In the genomic region with DNA sequence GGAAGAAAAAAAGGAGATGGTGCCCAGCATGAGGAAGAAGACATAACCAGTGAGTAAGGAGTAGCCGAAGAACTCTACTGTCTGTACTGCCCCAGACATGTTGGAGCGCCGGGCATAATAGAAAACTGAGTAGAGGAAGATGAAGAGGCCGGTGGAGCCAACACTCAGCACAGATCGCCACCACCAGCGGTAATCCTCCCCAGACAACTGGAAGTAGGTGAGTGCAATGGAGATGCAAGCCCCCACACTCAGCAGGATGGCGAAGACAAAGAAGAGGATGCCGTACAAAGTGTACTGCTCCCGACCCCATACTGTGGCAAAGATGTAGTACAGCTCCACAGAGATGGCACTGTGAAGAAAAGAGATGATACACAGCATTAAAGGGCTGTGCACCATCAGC, we compare ENCODE assay signal across 11 cellular contexts. TPM values are rescaled to one million over a fixed set of nuclear protein-coding genes. Genes with fewer than 3 reads are reported as not detected.
DNase-seq lines count a peak whose midpoint lies in the region; ATAC-seq and TF ChIP-seq lines count a peak whose summit lies in the region.
"Had no signal": no experiment of that assay in that cellular context is flagged by ENCODE, and none has a peak within 500 bp of the region (broad histone marks: within the 10 kb centered on the region; RNA-seq: fewer than 3 reads in every experiment).

No MANE protein-coding gene starts in this region.

- H3K36me3 ChIP-seq in naive thymus-derived CD4-positive, alpha-beta T cell (ENCODE audit: control insufficient read depth in 2 of 3, insufficient read depth in 3 of 3, low read length in 3 of 3): peaks cover 3 to 40% (median 5%) of the 10 kb centered on the region in 3 experiments

- no peaks in the 10 kb centered on the region for H3K9me3 Mint-ChIP-seq in activated T-helper 17 cell treated with anti-CD3 and anti-CD28 coated beads, Interleukin-2, amount 50 U/mL, for 72 hours
- H3K9me3 Mint-ChIP-seq in naive thymus-derived CD4-positive, alpha-beta T cell: peaks cover 0 to 2% (median 0%) of the 10 kb centered on the region in 11 donors
- H3K9me3 Mint-ChIP-seq: activated T-helper 2 cell treated with anti-CD3 and anti-CD28 coated beads, Interferon-gamma antibody, Interleukin-2, Interleukin-4, amounts not matched to agents 10 μg/mL and 5 μg/mL and 100 μg/mL, durations not matched to agents 14 hours and 24 hours and 36 hours had no signal

- peaks cover 65% of the 10 kb centered on the region for H3K36me3 Mint-ChIP-seq in activated T-helper 17 cell treated with anti-CD3 and anti-CD28 coated beads, Interleukin-2, amount 50 U/mL, for 72 hours (ENCODE audit: low read depth)
- H3K36me3 Mint-ChIP-seq in naive thymus-derived CD4-positive, alpha-beta T cell: peaks cover 0 to 23% (median 11%) of the 10 kb centered on the region in 5 donors

- no peak overlapping the region for H3K4me3 ChIP-seq in AG04450 (ENCODE audit: low read depth, low read length)
- peak overlapping the region; percentile 89; the same call in 1 of the 2 replicates for H3K4me3 ChIP-seq in HFF-Myc (replicated peaks; ENCODE audit: low read depth, low read length)
- H3K4me3 ChIP-seq in naive thymus-derived CD4-positive, alpha-beta T cell (ENCODE audit: low read length): no peak overlapping the region

- POLR2A ChIA-PET in AG04450 (lab: Yijun Ruan, JAX): interaction anchor here (1.5 kb wide), 1 partner anchor 24 kb away, joined by 9 read pairs; the partner anchor contains the start of gene CHMP4A
- POLR2A ChIA-PET in naive thymus-derived CD4-positive, alpha-beta T cell (lab: Charles Lee): interaction anchor here (0.7 to 2.8 kb wide), 12 partner anchors 9 to 1149 kb away, joined by 3 to 21 read pairs (median 4); partner anchors contain the start of genes CHMP4A, DCAF11, MDP1 and NRL

- no peak for ATAC-seq in activated T-helper 17 cell treated with anti-CD3 and anti-CD28 coated beads, Interleukin-2, amount 50 U/mL, for 72 hours (replicated peaks)
- ATAC-seq in naive thymus-derived CD4-positive, alpha-beta T cell: no peak
- ATAC-seq in HG02642 (IDR thresholded peaks at IDR 0.05; ENCODE audit: poor library complexity, unreplicated experiment): no peak
- no peak for ATAC-seq in HG03457 (IDR thresholded peaks at IDR 0.05; ENCODE audit: unreplicated experiment)

- TF ChIP-seq CTCF in AG04450 (IDR thresholded peaks at IDR 0.05; ENCODE audit: low read depth, low read length): no peak
- no peak for TF ChIP-seq CTCF in HFF-Myc (IDR thresholded peaks at IDR 0.05; ENCODE audit: low read depth, low read length, missing control alignments)
- TF ChIP-seq CTCF in GM10266 (IDR thresholded peaks at IDR 0.05; ENCODE audit: control insufficient read depth, insufficient read depth, low read depth, missing control alignments): no peak

- H3K4me1 Mint-ChIP-seq in activated T-helper 17 cell treated with anti-CD3 and anti-CD28 coated beads, Interleukin-2, amount 50 U/mL, for 72 hours: peaks cover 32% of the 10 kb centered on the region
- peaks cover 31 to 60% (median 53%) of the 10 kb centered on the region in 7 donors for H3K4me1 Mint-ChIP-seq in naive thymus-derived CD4-positive, alpha-beta T cell

- H3K27ac ChIP-seq in AG04450 (ENCODE audit: low read depth, low read length): peak overlapping the region; percentile 47
- peak overlapping the region; percentile 83 for H3K27ac ChIP-seq in naive thymus-derived CD4-positive, alpha-beta T cell (ENCODE audit: low read depth, low read length)

- peak overlapping the region; percentile 77 for H3K27ac Mint-ChIP-seq in activated T-helper 17 cell treated with anti-CD3 and anti-CD28 coated beads, Interleukin-2, amount 50 U/mL, for 72 hours
- H3K27ac Mint-ChIP-seq in naive thymus-derived CD4-positive, alpha-beta T cell: peak overlapping the region in 8 of 9 donors; percentile 33 to 96 (median 91)

- peaks cover 17 to 23% of the 10 kb centered on the region in 2 donors for H3K4me1 ChIP-seq in naive thymus-derived CD4-positive, alpha-beta T cell (ENCODE audit: control insufficient read depth in 2 of 2, insufficient read depth in 2 of 2, low read length in 2 of 2)

- no peaks in the 10 kb centered on the region; the same call in 1 of the 2 replicates for H3K9me3 ChIP-seq in AG04450 (ENCODE audit: control insufficient read depth, insufficient read depth, low read length)
- no peaks in the 10 kb centered on the region for H3K9me3 ChIP-seq in naive thymus-derived CD4-positive, alpha-beta T cell (ENCODE audit: control insufficient read depth in 2 of 3, low read length in 3 of 3)

- peak overlapping the region; percentile 84 for H3K4me3 Mint-ChIP-seq in activated T-helper 17 cell treated with anti-CD3 and anti-CD28 coated beads, Interleukin-2, amount 50 U/mL, for 72 hours
- H3K4me3 Mint-ChIP-seq in naive thymus-derived CD4-positive, alpha-beta T cell: peak overlapping the region in 2 of 10 donors; percentile 11 to 12

- no peak for DNase-seq in AG04450 (ENCODE audit: low read depth, low spot score)
- no peak for DNase-seq in HFF-Myc (ENCODE audit: extremely low read depth, low read depth)
- DNase-seq in naive thymus-derived CD4-positive, alpha-beta T cell: no peak
- DNase-seq in GM10266 (ENCODE audit: extremely low spot score): no peak
- no peak for DNase-seq in NCI-H82 (lab: John Stamatoyannopoulos, UW)

- CTCF ChIA-PET in AG04450 (lab: Charles Lee): interaction anchor here (0.9 to 1.0 kb wide), 2 partner anchors 54 to 81 kb away, joined by 3 read pairs; no protein-coding TSS in a partner anchor
- CTCF ChIA-PET in naive thymus-derived CD4-positive, alpha-beta T cell (lab: Charles Lee): interaction anchor here (1.4 to 2.1 kb wide), 2 partner anchors 28 to 53 kb away, joined by 6 to 7 read pairs; partner anchors contain the start of genes IRF9 and TINF2

- intact Hi-C loops in naive thymus-derived CD4-positive, alpha-beta T cell (cut with micrococcal nuclease): loop anchor here in 1 of 2 donors (2.0 kb wide), 1 partner anchor 109 kb away; the partner anchor contains the start of genes DHRS1 and NOP9

- H3K27me3 ChIP-seq in AG04450 (ENCODE audit: control insufficient read depth, insufficient read depth, low read length): no peaks in the 10 kb centered on the region
- H3K27me3 ChIP-seq in naive thymus-derived CD4-positive, alpha-beta T cell (ENCODE audit: control insufficient read depth in 2 of 2, insufficient read depth in 2 of 2, low read length in 2 of 2): no peaks in the 10 kb centered on the region

- H3K27me3 Mint-ChIP-seq in activated T-helper 17 cell treated with anti-CD3 and anti-CD28 coated beads, Interleukin-2, amount 50 U/mL, for 72 hours: no peaks in the 10 kb centered on the region
- H3K27me3 Mint-ChIP-seq in naive thymus-derived CD4-positive, alpha-beta T cell: no peaks in the 10 kb centered on the region

RNA-seq across cellular contexts. Expression of gene IPO4, which starts 0.8 kb away (rescaled TPM):
- 15.2 and 20.9 TPM in 2 replicates for polyA plus RNA-seq in AG04450 (2011; rRNA removed)
- polyA minus RNA-seq in AG04450 (2011; rRNA and poly(A)+ RNA removed): 32.0 and 33.0 TPM in 2 replicates
- total RNA-seq in activated T-helper 17 cell treated with anti-CD3 and anti-CD28 coated beads, Interleukin-2, amount 50 U/mL, for 72 hours: 10 to 100 TPM; 34.0 to 78.7 TPM
- total RNA-seq in naive thymus-derived CD4-positive, alpha-beta T cell: 10 to 100 TPM; 21.5 to 45.2 (median 42.2) TPM
- 10 to 100 TPM; 17.5 to 36.2 TPM for polyA plus RNA-seq in naive thymus-derived CD4-positive, alpha-beta T cell

RNA-seq across cellular contexts. Expression of gene TM9SF1, which starts 5.8 kb away (rescaled TPM):
- polyA plus RNA-seq in AG04450 (2011; rRNA removed): 41.7 and 44.9 TPM in 2 replicates
- 26.7 and 37.6 TPM in 2 replicates for polyA minus RNA-seq in AG04450 (2011; rRNA and poly(A)+ RNA removed)
- total RNA-seq in activated T-helper 17 cell treated with anti-CD3 and anti-CD28 coated beads, Interleukin-2, amount 50 U/mL, for 72 hours: 10 to 100 TPM; 28.6 to 33.4 TPM
- 10 to 100 TPM; 16.2 to 40.5 (median 19.2) TPM for total RNA-seq in naive thymus-derived CD4-positive, alpha-beta T cell
- polyA plus RNA-seq in naive thymus-derived CD4-positive, alpha-beta T cell: 10 to 100 TPM; 32.1 to 34.4 TPM

RNA-seq across cellular contexts. Expression of gene TSSK4, which starts 16.0 kb away (rescaled TPM):
- not detected in 2 replicates for polyA plus RNA-seq in AG04450 (2011; rRNA removed)
- 0.22 and 0.37 TPM in 2 replicates for polyA minus RNA-seq in AG04450 (2011; rRNA and poly(A)+ RNA removed)
- total RNA-seq in activated T-helper 17 cell treated with anti-CD3 and anti-CD28 coated beads, Interleukin-2, amount 50 U/mL, for 72 hours: under 1 TPM in 1 of 2 donors, not detected in 1; 0.82 TPM
- total RNA-seq in naive thymus-derived CD4-positive, alpha-beta T cell: 1 to 10 TPM in 2 of 5 experiments, under 1 TPM in 2, not detected in 1; 0.22 to 1.9 (median 1.1) TPM
- 1 to 10 TPM; 1.0 to 1.4 TPM for polyA plus RNA-seq in naive thymus-derived CD4-positive, alpha-beta T cell
- total RNA-seq: dermis microvascular lymphatic vessel endothelial cell had no signal
- polyA plus RNA-seq: right cardiac atrium had no signal

RNA-seq across cellular contexts. Expression of gene REC8, which starts 17.6 kb away (rescaled TPM):
- 1.5 and 2.5 TPM in 2 replicates for polyA plus RNA-seq in AG04450 (2011; rRNA removed)
- polyA minus RNA-seq in AG04450 (2011; rRNA and poly(A)+ RNA removed): 3.3 and 3.8 TPM in 2 replicates
- 10 to 100 TPM; 35.7 to 58.8 TPM for total RNA-seq in activated T-helper 17 cell treated with anti-CD3 and anti-CD28 coated beads, Interleukin-2, amount 50 U/mL, for 72 hours
- total RNA-seq in naive thymus-derived CD4-positive, alpha-beta T cell: 10 to 100 TPM; 20.3 to 80.5 (median 68.6) TPM
- polyA plus RNA-seq in naive thymus-derived CD4-positive, alpha-beta T cell: 10 to 100 TPM in 1 of 2 donors, 1 to 10 TPM in 1; 4.4 to 10.7 TPM

RNA-seq across cellular contexts. Expression of gene CHMP4A, which starts 23.8 kb away (rescaled TPM):
- 48.0 and 55.7 TPM in 2 replicates for polyA plus RNA-seq in AG04450 (2011; rRNA removed)
- 7.6 and 10.6 TPM in 2 replicates for polyA minus RNA-seq in AG04450 (2011; rRNA and poly(A)+ RNA removed)
- 10 to 100 TPM; 62.8 to 69.8 TPM for total RNA-seq in activated T-helper 17 cell treated with anti-CD3 and anti-CD28 coated beads, Interleukin-2, amount 50 U/mL, for 72 hours
- 100 to 1,000 TPM in 1 of 5 experiments, 10 to 100 TPM in 4; 79.1 to 101 (median 85.7) TPM for total RNA-seq in naive thymus-derived CD4-positive, alpha-beta T cell
- 100 to 1,000 TPM; 121 to 140 TPM for polyA plus RNA-seq in naive thymus-derived CD4-positive, alpha-beta T cell
